In genomic region chr2:34907812-34908211, GRCh38 we compare ENCODE assay signal across 19 cellular contexts.
DNase-seq lines count a peak whose midpoint lies in the region; ATAC-seq and TF ChIP-seq lines count a peak whose summit lies in the region.
"Had no signal": no experiment of that assay in that cellular context is flagged by ENCODE, and none has a peak within 500 bp of the region (broad histone marks: within the 10 kb centered on the region; RNA-seq: fewer than 3 reads in every experiment).

No MANE protein-coding gene starts in this region.

- CTCF ChIA-PET in SK-N-SH (lab: Yijun Ruan, JAX): interaction anchor here (1.0 kb wide), 1 partner anchor 16 kb away, joined by 3 read pairs; no protein-coding TSS in a partner anchor
- CTCF ChIA-PET in activated CD4-positive, alpha-beta memory T cell treated with anti-CD3 and anti-CD28 coated beads for 36 hours (lab: Charles Lee): no interaction called here

- no peaks in the 10 kb centered on the region for H4K20me1 ChIP-seq in SK-N-SH (ENCODE audit: insufficient read depth)

- 31% methylated on average over 3 of the region's 3 CpGs for WGBS in SK-N-SH (ENCODE audit: low lambda C conversion rate)

- H3K27me3 ChIP-seq in SK-N-SH (ENCODE audit: insufficient read depth): no peaks in the 10 kb centered on the region

- H3F3A ChIP-seq in SK-N-SH (replicated peaks; ENCODE audit: insufficient read depth): no peaks in the 10 kb centered on the region

- no peak for TF ChIP-seq EP300 in SK-N-SH (IDR thresholded peaks at IDR 0.05; ENCODE audit: borderline replicate concordance in 1 of 2, low read depth in 1 of 2, low read length in 1 of 2)

- no peaks in the 10 kb centered on the region for H3K79me2 ChIP-seq in SK-N-SH (ENCODE audit: insufficient read depth)

- H3K4me3 ChIP-seq in SK-N-SH (ENCODE audit: low read depth in 2 of 2, low read length in 1 of 2) (no peak overlapping the region), epithelial cell of proximal tubule (ENCODE audit: low read depth, low read length) (no peak overlapping the region), mucosa of descending colon (no peak overlapping the region)
- H3K4me3 ChIP-seq: K562 had no signal

- H3K4me2 ChIP-seq in SK-N-SH: no peak overlapping the region

- no peaks in the 10 kb centered on the region for H3K4me1 Mint-ChIP-seq in activated CD4-positive, alpha-beta memory T cell treated with anti-CD3 and anti-CD28 coated beads for 36 hours (ENCODE audit: low read depth)
- H3K4me1 Mint-ChIP-seq: B cell had no signal

- no peak overlapping the region for H3K4me3 Mint-ChIP-seq in activated CD4-positive, alpha-beta memory T cell treated with anti-CD3 and anti-CD28 coated beads for 36 hours
- H3K4me3 Mint-ChIP-seq: B cell; CD4-positive, alpha-beta T cell had no signal

- no peaks in the 10 kb centered on the region for H3K36me3 ChIP-seq in SK-N-SH (replicated peaks in 1 of 2; ENCODE audit: control insufficient read depth in 1 of 2, insufficient read depth in 2 of 2, low read length in 1 of 2)
- no peaks in the 10 kb centered on the region for H3K36me3 ChIP-seq in mucosa of descending colon (ENCODE audit: low read depth)

- TF ChIP-seq CTCF in SK-N-SH (IDR thresholded peaks at IDR 0.05): peak; percentile 29; the same call in 1 of the 2 replicates
- peak; percentile 24 for TF ChIP-seq CTCF in epithelial cell of proximal tubule (conservative IDR thresholded peaks at IDR 0.05; ENCODE audit: low read depth, low read length)
- TF ChIP-seq CTCF in GM20000 (IDR thresholded peaks at IDR 0.05; ENCODE audit: extremely low read depth, missing control alignments): no peak
- TF ChIP-seq CTCF in mucosa of descending colon (IDR thresholded peaks at IDR 0.05): no peak

- H3K36me3 Mint-ChIP-seq in activated CD4-positive, alpha-beta memory T cell treated with anti-CD3 and anti-CD28 coated beads for 36 hours: no peaks in the 10 kb centered on the region

- H3K9me2 ChIP-seq in SK-N-SH: no peaks in the 10 kb centered on the region

- no peaks in the 10 kb centered on the region for H3K9me3 Mint-ChIP-seq in activated CD4-positive, alpha-beta memory T cell treated with anti-CD3 and anti-CD28 coated beads for 36 hours
- H3K9me3 Mint-ChIP-seq: CD4-positive, alpha-beta T cell had no signal

- ATAC-seq in SK-N-SH treated with all-trans-retinoic acid at 6 μM for 48 hours (no peak), mucosa of descending colon (no peak)
- ATAC-seq: K562 had no signal

- H2AFZ ChIP-seq in SK-N-SH (ENCODE audit: low read depth): no peak overlapping the region

- H3K9me3 ChIP-seq in SK-N-SH (no peaks in the 10 kb centered on the region), mucosa of descending colon (no peaks in the 10 kb centered on the region)

- POLR2A ChIA-PET in SK-N-SH (lab: Yijun Ruan, JAX): no interaction called here
- POLR2A ChIA-PET in activated CD4-positive, alpha-beta memory T cell treated with anti-CD3 and anti-CD28 coated beads for 36 hours (lab: Charles Lee): no interaction called here

- H3K27ac Mint-ChIP-seq in activated CD4-positive, alpha-beta memory T cell treated with anti-CD3 and anti-CD28 coated beads for 36 hours: no peak overlapping the region
- H3K27ac Mint-ChIP-seq: B cell; CD4-positive, alpha-beta T cell had no signal

- no peak overlapping the region for H3K27ac ChIP-seq in SK-N-SH (ENCODE audit: low read depth in 2 of 2, low read length in 1 of 2)

- TF ChIP-seq RAD21 in SK-N-SH (IDR thresholded peaks at IDR 0.05; ENCODE audit: low read length): no peak

- intact Hi-C loops in activated CD4-positive, alpha-beta memory T cell treated with anti-CD3 and anti-CD28 coated beads for 36 hours (cut with micrococcal nuclease): no loop called here
- intact Hi-C loops in mucosa of descending colon (cut with DNase I, micrococcal nuclease): no loop called here

- no peaks in the 10 kb centered on the region for H3K27me3 Mint-ChIP-seq in activated CD4-positive, alpha-beta memory T cell treated with anti-CD3 and anti-CD28 coated beads for 36 hours
- H3K27me3 Mint-ChIP-seq: B cell; CD4-positive, alpha-beta T cell had no signal

- no peak for DNase-seq in SK-N-SH
- peak; percentile 6 for DNase-seq in OCI-M1 (lab: John Stamatoyannopoulos, UW)
- DNase-seq in epithelial cell of proximal tubule (ENCODE audit: low read depth): no peak
- no peak for DNase-seq in activated CD4-positive, alpha-beta memory T cell treated with anti-CD3 and anti-CD28 coated beads for 36 hours
- no peak for DNase-seq in GM20000 (ENCODE audit: low spot score)
- no peak for DNase-seq in mucosa of descending colon
- no peak for DNase-seq in mesenteric fat pad (ENCODE audit: low spot score)
- DNase-seq: 8988T; Calu3; CD4-positive, alpha-beta T cell; EL; NCI-H1436; NCI-H1930; NCI-H345; NCI-H524 treated with DMSO at 0.1 percent for 48 hours; SHP77 treated with DMSO at 0.1 percent for 48 hours had no signal

- H3K4me1 ChIP-seq in SK-N-SH (ENCODE audit: control insufficient read depth in 1 of 2, insufficient read depth in 2 of 2, low read depth in 1 of 2, low read length in 1 of 2) (no peaks in the 10 kb centered on the region), mucosa of descending colon (ENCODE audit: low read depth) (no peaks in the 10 kb centered on the region)

- H3K9ac ChIP-seq in SK-N-SH: no peak overlapping the region

TF ChIP-seq in SK-N-SH, 30 proteins besides CTCF, POLR2A, EP300 and RAD21:
- no peak for TF ChIP-seq USF2 (IDR thresholded peaks at IDR 0.05; ENCODE audit: borderline replicate concordance, low read depth, low read length)
- TF ChIP-seq CHD2 (IDR thresholded peaks at IDR 0.05; ENCODE audit: low read length, partially characterized antibody): no peak
- TF ChIP-seq FOSL2 (IDR thresholded peaks at IDR 0.05; ENCODE audit: borderline replicate concordance, low read depth): no peak
- no peak for TF ChIP-seq GABPA (IDR thresholded peaks at IDR 0.05; ENCODE audit: low read depth)
- TF ChIP-seq PBX3 (IDR thresholded peaks at IDR 0.05): no peak
- TF ChIP-seq NRF1 (IDR thresholded peaks at IDR 0.05; ENCODE audit: low read depth, low read length): no peak

TF ChIP-seq in SK-N-SH treated with all-trans-retinoic acid at 6 μM for 48 hours, 23 proteins besides CTCF, POLR2A, EP300 and RAD21 (continues in another document):
- TF ChIP-seq TOX (CRISPR knock-in tag; IDR thresholded peaks at IDR 0.05; ENCODE audit: borderline replicate concordance) (no peak), ZNF70 (CRISPR knock-in tag; IDR thresholded peaks at IDR 0.05) (no peak), CREB5 (CRISPR knock-in tag; IDR thresholded peaks at IDR 0.05; ENCODE audit: low read depth) (no peak), TCF4 (CRISPR knock-in tag; IDR thresholded peaks at IDR 0.05; ENCODE audit: borderline replicate concordance) (no peak), ZNF565 (CRISPR knock-in tag; conservative IDR thresholded peaks at IDR 0.05; ENCODE audit: low read depth) (no peak), PATZ1 (CRISPR knock-in tag; IDR thresholded peaks at IDR 0.05; ENCODE audit: borderline replicate concordance) (no peak), ISL1 (CRISPR knock-in tag; IDR thresholded peaks at IDR 0.05) (no peak), ESRRG (CRISPR knock-in tag; IDR thresholded peaks at IDR 0.05) (no peak), CSRNP3 (CRISPR knock-in tag; IDR thresholded peaks at IDR 0.05) (no peak)

Comparison
In these comparisons a context has a peak if more than half of its experiments do, and no peak if none do; other contexts are left out.
1. CTCF ChIP-seq: peak in SK-N-SH (single experiment) and epithelial cell of proximal tubule (single experiment); none in GM20000 (single experiment) and mucosa of descending colon (single experiment).